ENCODE assay signal across 23 cellular contexts in genomic region chr1:53548031-53548491, GRCh38.
A peak's percentile ranks its signal among the peaks of the same experiment; 100 is the strongest.
DNase-seq lines count a peak whose midpoint lies in the region; ATAC-seq and TF ChIP-seq lines count a peak whose summit lies in the region.
"Had no signal": no experiment of that assay in that cellular context is flagged by ENCODE, and none has a peak within 500 bp of the region (broad histone marks: within the 10 kb centered on the region; RNA-seq: fewer than 3 reads in every experiment).

No MANE protein-coding gene starts in this region.

- H3K4me3 ChIP-seq in HEK293 (ENCODE audit: low read depth, low read length) = no peak overlapping the region
- H3K4me3 ChIP-seq in PC-9 = no peak overlapping the region
- H3K4me3 ChIP-seq: HAP-1, prostate gland, stomach had no signal

- no peaks in the 10 kb centered on the region for H3K79me2 ChIP-seq in PC-9 (ENCODE audit: low read depth)

- H3K4me2 ChIP-seq in PC-9 = no peak overlapping the region
- H3K4me2 ChIP-seq: KMS-11 had no signal

- no peak for ATAC-seq in activated T-cell treated with anti-CD3 and anti-CD28 coated beads, Interleukin-2, amount 50 U/mL, for 4 hours
- no peak for ATAC-seq in activated T-cell treated with anti-CD3 and anti-CD28 coated beads, Interleukin-2, amount 50 U/mL, for 72 hours (replicated peaks in 1 of 2)
- no peak for ATAC-seq in sciatic nerve
- no peak for ATAC-seq in HG03095 (IDR thresholded peaks at IDR 0.05; ENCODE audit: unreplicated experiment)
- ATAC-seq: esophagus mucosa had no signal

- no peaks in the 10 kb centered on the region for H3K9me3 Mint-ChIP-seq in activated T-cell treated with anti-CD3 and anti-CD28 coated beads, Interleukin-2, amount 50 U/mL, for 4 hours
- no peaks in the 10 kb centered on the region for H3K9me3 Mint-ChIP-seq in activated T-cell treated with anti-CD3 and anti-CD28 coated beads, Interleukin-2, amount 50 U/mL, for 72 hours
- H3K9me3 Mint-ChIP-seq in glutamatergic neuron (ENCODE audit: unreplicated experiment) = peaks cover 4% of the 10 kb centered on the region
- H3K9me3 Mint-ChIP-seq: nephron had no signal

- H3K4me3 Mint-ChIP-seq in activated T-cell treated with anti-CD3 and anti-CD28 coated beads, Interleukin-2, amount 50 U/mL, for 4 hours = no peak overlapping the region
- H3K4me3 Mint-ChIP-seq in activated T-cell treated with anti-CD3 and anti-CD28 coated beads, Interleukin-2, amount 50 U/mL, for 72 hours = no peak overlapping the region
- H3K4me3 Mint-ChIP-seq in glutamatergic neuron (ENCODE audit: unreplicated experiment) = no peak overlapping the region
- H3K4me3 Mint-ChIP-seq: nephron had no signal

- no peaks in the 10 kb centered on the region for H3K9me3 ChIP-seq in HEK293 (ENCODE audit: control insufficient read depth, insufficient read depth, low read depth, low read length)
- H3K9me3 ChIP-seq in PC-9 (ENCODE audit: insufficient read depth, low read depth) = no peaks in the 10 kb centered on the region
- H3K9me3 ChIP-seq: HAP-1, prostate gland, stomach had no signal

- POLR2A ChIA-PET in HEK293 (lab: Yijun Ruan, JAX) (no interaction called here), PC-9 (lab: Charles Lee; ENCODE audit: unreplicated experiment) (interaction anchor here (0.6 kb wide), 1 partner anchor 13 kb away, joined by 10 read pairs; no protein-coding TSS in a partner anchor)

- H3K27me3 Mint-ChIP-seq in activated T-cell treated with anti-CD3 and anti-CD28 coated beads, Interleukin-2, amount 50 U/mL, for 4 hours (ENCODE audit: low read depth) = peaks cover 8% of the 10 kb centered on the region
- H3K27me3 Mint-ChIP-seq in activated T-cell treated with anti-CD3 and anti-CD28 coated beads, Interleukin-2, amount 50 U/mL, for 72 hours (ENCODE audit: low read depth) = peaks cover 11% of the 10 kb centered on the region
- H3K27me3 Mint-ChIP-seq in glutamatergic neuron (ENCODE audit: unreplicated experiment) = peaks cover 6% of the 10 kb centered on the region

- no peaks in the 10 kb centered on the region for H3K4me1 ChIP-seq in HEK293 (ENCODE audit: control insufficient read depth, insufficient read depth, low read length)
- H3K4me1 ChIP-seq in PC-9 (replicated peaks; ENCODE audit: insufficient read depth) = peaks cover 7% of the 10 kb centered on the region
- H3K4me1 ChIP-seq: HAP-1, prostate gland, stomach had no signal

- H3F3A ChIP-seq in PC-9 (ENCODE audit: insufficient read depth, low read depth) = no peaks in the 10 kb centered on the region

- no peaks in the 10 kb centered on the region for H3K36me3 Mint-ChIP-seq in activated T-cell treated with anti-CD3 and anti-CD28 coated beads, Interleukin-2, amount 50 U/mL, for 4 hours (ENCODE audit: insufficient read depth)
- no peaks in the 10 kb centered on the region for H3K36me3 Mint-ChIP-seq in activated T-cell treated with anti-CD3 and anti-CD28 coated beads, Interleukin-2, amount 50 U/mL, for 72 hours (ENCODE audit: insufficient read depth in 2 of 2)
- H3K36me3 Mint-ChIP-seq in glutamatergic neuron (ENCODE audit: unreplicated experiment) = no peaks in the 10 kb centered on the region

- H3K27me3 ChIP-seq in PC-9 (ENCODE audit: insufficient read depth, low read depth) = no peaks in the 10 kb centered on the region

- CTCF ChIA-PET in HEK293 (lab: Yijun Ruan, JAX) (no interaction called here), PC-9 (lab: Charles Lee) (no interaction called here)

- intact Hi-C loops in sciatic nerve (cut with DNase I) = no loop called here
- intact Hi-C loops in PC-9 (cut with micrococcal nuclease; ENCODE audit: unreplicated experiment) = no loop called here

- no peaks in the 10 kb centered on the region for H3K9me2 ChIP-seq in PC-9 (ENCODE audit: insufficient read depth)

- H3K27ac Mint-ChIP-seq in activated T-cell treated with anti-CD3 and anti-CD28 coated beads, Interleukin-2, amount 50 U/mL, for 72 hours = no peak overlapping the region
- H3K27ac Mint-ChIP-seq in glutamatergic neuron (ENCODE audit: unreplicated experiment) = no peak overlapping the region
- H3K27ac Mint-ChIP-seq: nephron had no signal

- DNase-seq in activated T-cell treated with anti-CD3 and anti-CD28 coated beads, Interleukin-2, amount 50 U/mL, for 4 hours = peak; percentile 1
- DNase-seq in activated T-cell treated with anti-CD3 and anti-CD28 coated beads, Interleukin-2, amount 50 U/mL, for 72 hours = no peak
- DNase-seq in glutamatergic neuron (peak; percentile 11), sciatic nerve (ENCODE audit: low spot score) (peak; percentile 44), PC-9 (no peak), COR-L47 (lab: John Stamatoyannopoulos, UW) (no peak)
- DNase-seq: effector CD8-positive, alpha-beta T cell; mesendoderm; NCI-H187 treated with DMSO at 0.1 percent for 48 hours; NCI-H2227 treated with DMSO at 0.1 percent for 48 hours; NCI-H82; OCI-M1; small intestine; stimulated activated CD4-positive, alpha-beta T cell treated with anti-CD3 and anti-CD28 coated beads, Interleukin-4, amount 100 ng/mL, for 24 hours; stomach had no signal

- TF ChIP-seq CTCF in HEK293 (tag by site-specific recombination; IDR thresholded peaks at IDR 0.05) (no peak), glutamatergic neuron (IDR thresholded peaks at IDR 0.05; ENCODE audit: partially characterized antibody, unreplicated experiment) (no peak), PC-9 (conservative IDR thresholded peaks at IDR 0.05) (no peak)

- no peaks in the 10 kb centered on the region for H3K4me1 Mint-ChIP-seq in activated T-cell treated with anti-CD3 and anti-CD28 coated beads, Interleukin-2, amount 50 U/mL, for 4 hours (ENCODE audit: low read depth)
- H3K4me1 Mint-ChIP-seq in activated T-cell treated with anti-CD3 and anti-CD28 coated beads, Interleukin-2, amount 50 U/mL, for 72 hours (ENCODE audit: low read depth) = peaks cover 2% of the 10 kb centered on the region
- peaks cover 19% of the 10 kb centered on the region for H3K4me1 Mint-ChIP-seq in glutamatergic neuron (ENCODE audit: low read depth, unreplicated experiment)

- no peaks in the 10 kb centered on the region for H4K20me1 ChIP-seq in PC-9 (ENCODE audit: insufficient read depth)

- H3K27ac ChIP-seq in HEK293 (ENCODE audit: extremely low read depth, low read depth, low read length) = no peak overlapping the region
- H3K27ac ChIP-seq in PC-9 = no peak overlapping the region
- H3K27ac ChIP-seq: C4-2B, KMS-11, prostate gland, stomach had no signal

- H3K36me3 ChIP-seq in HEK293 (ENCODE audit: control insufficient read depth in 2 of 2, insufficient read depth in 1 of 2, low read length in 2 of 2) = no peaks in the 10 kb centered on the region
- H3K36me3 ChIP-seq in PC-9 (ENCODE audit: low read depth) = no peaks in the 10 kb centered on the region
- H3K36me3 ChIP-seq: HAP-1, prostate gland, stomach had no signal

- H2AFZ ChIP-seq in PC-9 = no peak overlapping the region

- BruUV-seq in PC-9 (replicated peaks; lab: Mats Ljungman, UMichigan) = no TSS peak

TF ChIP-seq in HEK293, 187 proteins besides CTCF, POLR2A, EP300 and RAD21:
- TF ChIP-seq ZBTB48 (tag by site-specific recombination; IDR thresholded peaks at IDR 0.05) = no peak
- TF ChIP-seq REST (tag by site-specific recombination; IDR thresholded peaks at IDR 0.05) = peak; percentile 88
- no peak for TF ChIP-seq ZNF580 (tag by site-specific recombination; IDR thresholded peaks at IDR 0.05)

Comparison
In these comparisons a context has a peak if more than half of its experiments do, and no peak if none do; other contexts are left out.
1. DNase-seq: peak in activated T-cell treated with anti-CD3 and anti-CD28 coated beads, Interleukin-2, amount 50 U/mL, for 4 hours (single experiment), glutamatergic neuron (single experiment) and sciatic nerve (single experiment); none in activated T-cell treated with anti-CD3 and anti-CD28 coated beads, Interleukin-2, amount 50 U/mL, for 72 hours (0 of 2), PC-9 (0 of 2) and COR-L47 (single experiment).